Comparison of ENCODE assay signal across 13 cellular contexts in the genomic region with DNA sequence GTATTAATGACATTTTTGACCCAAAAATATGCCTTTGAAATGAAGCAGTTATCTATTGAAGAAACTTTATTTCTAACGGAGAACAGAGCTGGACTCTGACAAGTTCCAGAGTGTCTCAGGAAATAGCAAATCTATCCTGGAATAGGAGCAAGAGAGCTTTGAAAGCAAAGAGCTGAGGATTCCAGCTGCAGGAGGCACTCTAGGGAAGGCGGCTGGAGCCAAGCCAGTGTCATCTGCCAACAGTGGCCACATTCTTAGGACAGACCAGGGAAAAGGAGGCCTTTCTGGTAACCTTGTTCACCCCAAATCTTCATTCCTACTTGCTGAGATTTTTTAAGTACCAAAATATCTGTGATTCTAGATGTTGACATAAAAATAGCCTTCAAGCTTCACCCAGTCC.
"Had no signal": no experiment of that assay in that cellular context is flagged by ENCODE, and none has a peak within 500 bp of the region (broad histone marks: within the 10 kb centered on the region; RNA-seq: fewer than 3 reads in every experiment).

No MANE protein-coding gene starts in this region.

- H3K4me1 ChIP-seq: uterus had no signal

- DNase-seq: activated CD4-positive, alpha-beta memory T cell treated with anti-CD3 and anti-CD28 coated beads for 36 hours; activated CD4-positive, alpha-beta T cell treated with anti-CD3 and anti-CD28 coated beads for 1 hour; activated gamma-delta T cell; activated naive CD8-positive, alpha-beta T cell treated with anti-CD3 and anti-CD28 coated beads for 36 hours; activated T-cell treated with anti-CD3 and anti-CD28 coated beads, Interleukin-2, amount 50 U/mL, for 48 hours; brain microvascular endothelial cell; cerebellar nuclear complex; endodermal cell; erythroblast; stimulated activated CD4-positive, alpha-beta T cell treated with anti-CD3 and anti-CD28 coated beads, Interleukin-15, amount 100 ng/mL, for 24 hours; stimulated activated CD4-positive, alpha-beta T cell treated with anti-CD3 and anti-CD28 coated beads, Interleukin-4, amount 100 ng/mL, for 24 hours; stomach; uterus had no signal

- H3K36me3 ChIP-seq: brain microvascular endothelial cell, stomach, uterus had no signal

- H3K27ac ChIP-seq: brain microvascular endothelial cell, stomach, uterus had no signal

- H3K9me3 ChIP-seq: stomach, uterus had no signal

- H3K4me3 ChIP-seq: stomach, uterus had no signal

- H3K27me3 ChIP-seq: brain microvascular endothelial cell, uterus had no signal
